ENCODE assay signal across 20 cellular contexts in the genomic region with DNA sequence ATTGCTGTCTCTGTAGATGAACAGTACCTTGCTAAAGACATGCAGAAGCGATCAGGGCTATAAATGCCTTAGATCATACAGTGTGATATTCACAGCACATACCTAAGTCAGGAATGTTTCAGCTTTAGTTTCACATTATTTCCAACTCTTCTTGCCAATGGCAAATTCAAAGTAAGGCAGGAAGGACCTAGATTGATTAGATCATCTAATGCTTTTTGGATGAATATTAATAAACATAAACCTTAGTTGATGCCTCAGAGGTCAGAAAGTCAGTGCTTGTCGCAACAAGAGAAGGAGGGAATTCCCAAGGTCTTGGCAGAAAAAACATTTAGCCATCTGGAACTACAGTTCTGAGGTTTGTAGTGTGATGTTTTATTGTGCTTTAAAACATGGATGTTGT.
DNase-seq lines count a peak whose midpoint lies in the region; ATAC-seq, FAIRE-seq and TF ChIP-seq lines count a peak whose summit lies in the region.
"Had no signal": no experiment of that assay in that cellular context is flagged by ENCODE, and none has a peak within 500 bp of the region (broad histone marks: within the 10 kb centered on the region; RNA-seq: fewer than 3 reads in every experiment).

No MANE protein-coding gene starts in this region.

- POLR2A ChIA-PET in A549 (lab: Yijun Ruan, JAX) = no interaction called here

- peak overlapping the region; percentile 12 to 36; a peak in 4 of 6 replicates for H3K27ac ChIP-seq in A549
- H3K27ac ChIP-seq: neutrophil, skin epidermis, tibial artery had no signal

- TF ChIP-seq CTCF in A549 (IDR thresholded peaks at IDR 0.05) (no peak), HFFc6 (IDR thresholded peaks at IDR 0.05) (no peak), bronchial epithelial cell (IDR thresholded peaks at IDR 0.05; ENCODE audit: insufficient read depth, low read length, severe bottlenecking) (no peak)

- no peaks in the 10 kb centered on the region for H3K36me3 ChIP-seq in bronchial epithelial cell (ENCODE audit: control insufficient read depth, insufficient read depth, low read length)
- H3K36me3 ChIP-seq: gastroesophageal sphincter, neutrophil, tibial artery had no signal

- H3K27me3 ChIP-seq in bronchial epithelial cell (ENCODE audit: control insufficient read depth, insufficient read depth, low read length) = no peaks in the 10 kb centered on the region
- H3K27me3 ChIP-seq: gastroesophageal sphincter, neutrophil, tibial artery had no signal

- H3K9me3 Mint-ChIP-seq in HFFc6 = no peaks in the 10 kb centered on the region
- H3K9me3 Mint-ChIP-seq: memory B cell had no signal

- FAIRE-seq in A549 (lab: Jason Lieb, UNC) (no peak), bronchial epithelial cell (lab: Jason Lieb, UNC) (no peak)
- FAIRE-seq: G401.6, GM19239 had no signal

- CTCF ChIA-PET in A549 (lab: Yijun Ruan, JAX) = interaction anchor here (1.0 to 1.2 kb wide), 3 partner anchors 11 to 20 kb away, joined by 3 read pairs; no protein-coding TSS in a partner anchor

- no peaks in the 10 kb centered on the region for H3K27me3 Mint-ChIP-seq in HFFc6 (ENCODE audit: insufficient read depth)
- H3K27me3 Mint-ChIP-seq: memory B cell had no signal

- H3K4me3 Mint-ChIP-seq in HFFc6 = peak overlapping the region; percentile 19
- H3K4me3 Mint-ChIP-seq: memory B cell had no signal

- no peak for TF ChIP-seq RAD21 in A549 (conservative IDR thresholded peaks at IDR 0.05 in 1 of 2, IDR thresholded peaks at IDR 0.05 in 1 of 2)

- H3K4me1 ChIP-seq in A549 = peaks cover 21% of the 10 kb centered on the region

- DNase-seq in A549 (ENCODE audit: low read depth in 1 of 2, low spot score in 1 of 2) (no peak), HFFc6 (peak; percentile 76), bronchial epithelial cell (ENCODE audit: low read depth) (peak; percentile 92), iris pigment epithelial cell (ENCODE audit: low read depth) (peak; percentile 96), NCI-H524 (lab: John Stamatoyannopoulos, UW) (no peak), midbrain (lab: John Stamatoyannopoulos, UW) (no peak)
- DNase-seq: NCI-H1417; NK-92 treated with Interleukin-12 subunit alpha and Interleukin-12 subunit beta, amount 100 ng/mL, for 24 hours; Right ventricle myocardium superior; T-helper 2 cell; tibial artery had no signal

- ATAC-seq in A549 (0 out of 6 replicates have a peak, but pooled peaks of 1 of the 2 experiments have one; percentile 28), HG03378 (IDR thresholded peaks at IDR 0.05; ENCODE audit: unreplicated experiment) (no peak), GM19351 (IDR thresholded peaks at IDR 0.05; ENCODE audit: unreplicated experiment) (no peak)
- ATAC-seq: activated CD4-positive, CD25-positive, alpha-beta regulatory T cell treated with anti-CD3 and anti-CD28 coated beads, Interleukin-2, amount 50 U/mL, for 24 hours; gastroesophageal sphincter had no signal

- H3K4me2 ChIP-seq in A549 = no peak overlapping the region

- TF ChIP-seq EP300 in A549 (IDR thresholded peaks at IDR 0.05) = no peak

- WGBS in A549 (ENCODE audit: missing lambda C conversion rate) = 76% methylated on average over 2 of the region's 2 CpGs

- H3K27ac Mint-ChIP-seq in HFFc6 = peak overlapping the region; percentile 79
- H3K27ac Mint-ChIP-seq: memory B cell had no signal

- H3K9me3 ChIP-seq in A549 = no peaks in the 10 kb centered on the region
- H3K9me3 ChIP-seq: gastroesophageal sphincter, neutrophil, tibial artery had no signal

- H3K4me3 ChIP-seq in A549 (no peak overlapping the region), bronchial epithelial cell (ENCODE audit: low read depth, low read length) (no peak overlapping the region)
- H3K4me3 ChIP-seq: gastroesophageal sphincter, skin epidermis, tibial artery had no signal

- TF ChIP-seq POLR2A in A549 (IDR thresholded peaks at IDR 0.05; ENCODE audit: low read length) = no peak

- peaks cover 21% of the 10 kb centered on the region for H3K36me3 Mint-ChIP-seq in HFFc6 (ENCODE audit: low read depth)
- H3K36me3 Mint-ChIP-seq: memory B cell had no signal

- H3K4me1 Mint-ChIP-seq in HFFc6 (ENCODE audit: low read depth) = peaks cover 82% of the 10 kb centered on the region

TF ChIP-seq in A549, 52 proteins besides CTCF, POLR2A, EP300 and RAD21:
- no peak for TF ChIP-seq PHF8 (IDR thresholded peaks at IDR 0.05; ENCODE audit: borderline replicate concordance, low read depth)
- no peak for TF ChIP-seq HDAC2 (IDR thresholded peaks at IDR 0.05)
- no peak for TF ChIP-seq BHLHE40 (IDR thresholded peaks at IDR 0.05; ENCODE audit: low read depth, low read length)
- TF ChIP-seq CEBPB (IDR thresholded peaks at IDR 0.05) = no peak
- no peak for TF ChIP-seq HOXA7 (CRISPR knock-in tag; IDR thresholded peaks at IDR 0.05)
- TF ChIP-seq RARB (CRISPR knock-in tag; IDR thresholded peaks at IDR 0.05) = no peak
- TF ChIP-seq CBX8 (IDR thresholded peaks at IDR 0.05) = no peak
- no peak for TF ChIP-seq RNF2 (IDR thresholded peaks at IDR 0.05; ENCODE audit: borderline replicate concordance, low read depth)
- TF ChIP-seq POLR2AphosphoS2 (conservative IDR thresholded peaks at IDR 0.05; ENCODE audit: low read length) = no peak
- TF ChIP-seq JUNB (IDR thresholded peaks at IDR 0.05) = no peak
- TF ChIP-seq, protein P1, sequence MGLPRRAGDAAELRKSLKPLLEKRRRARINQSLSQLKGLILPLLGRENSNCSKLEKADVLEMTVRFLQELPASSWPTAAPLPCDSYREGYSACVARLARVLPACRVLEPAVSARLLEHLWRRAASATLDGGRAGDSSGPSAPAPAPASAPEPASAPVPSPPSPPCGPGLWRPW (IDR thresholded peaks at IDR 0.05) = no peak
- TF ChIP-seq SREBF2 (IDR thresholded peaks at IDR 0.05) = no peak
- TF ChIP-seq TP53 (CRISPR knock-in tag; IDR thresholded peaks at IDR 0.05) = no peak
- no peak for TF ChIP-seq ATOH8 (CRISPR knock-in tag; IDR thresholded peaks at IDR 0.05; ENCODE audit: low read depth)
- no peak for TF ChIP-seq BCL3 (IDR thresholded peaks at IDR 0.05)
- TF ChIP-seq RCOR1 (IDR thresholded peaks at IDR 0.05; ENCODE audit: low read depth, low read length) = no peak
- TF ChIP-seq MAZ (IDR thresholded peaks at IDR 0.05; ENCODE audit: borderline replicate concordance, low read depth, low read length) = no peak
- TF ChIP-seq SMC3 (IDR thresholded peaks at IDR 0.05) = no peak
TF ChIP-seq in A549: peak in this region for 0.

Comparison
In these comparisons a context has a peak if more than half of its experiments do, and no peak if none do; other contexts are left out.
1. DNase-seq: peak in HFFc6 (single experiment), bronchial epithelial cell (single experiment) and iris pigment epithelial cell (single experiment); none in A549 (0 of 2), NCI-H524 (0 of 2) and midbrain (single experiment).